ENCODE assay signal across 9 cellular contexts in genomic region chr22:49983148-49984042, GRCh38. TPM values are rescaled to one million over a fixed set of nuclear protein-coding genes. Genes with fewer than 3 reads are reported as not detected.
DNase-seq lines count a peak whose midpoint lies in the region; ATAC-seq and TF ChIP-seq lines count a peak whose summit lies in the region.
"Had no signal": no experiment of that assay in that cellular context is flagged by ENCODE, and none has a peak within 500 bp of the region (broad histone marks: within the 10 kb centered on the region; RNA-seq: fewer than 3 reads in every experiment).

No MANE protein-coding gene starts in this region.

- DNase-seq in BJ (ENCODE audit: low read depth) (no peak), endothelial cell (ENCODE audit: low spot score) (no peak), neural crest cell (ENCODE audit: low read depth, low spot score) (no peak), NCI-H2029 treated with DMSO at 0.1 percent for 48 hours (lab: John Stamatoyannopoulos, UW) (no peak), NCI-H1105 (lab: John Stamatoyannopoulos, UW) (no peak), OCI-M2 (lab: John Stamatoyannopoulos, UW; ENCODE audit: unreplicated experiment) (no peak)

- H3K36me3 Mint-ChIP-seq in endothelial cell (ENCODE audit: low read depth, unreplicated experiment) = peaks cover 8% of the 10 kb centered on the region
- H3K36me3 Mint-ChIP-seq in neural crest cell (ENCODE audit: low read depth) = peaks cover 13% of the 10 kb centered on the region

- peaks cover 8% of the 10 kb centered on the region for H3K9me3 Mint-ChIP-seq in endothelial cell (ENCODE audit: unreplicated experiment)
- H3K9me3 Mint-ChIP-seq in neural crest cell = peaks cover 19% of the 10 kb centered on the region

- peak overlapping the region; percentile 8; the same call in 1 of the 2 replicates for H3K4me3 ChIP-seq in BJ (ENCODE audit: low read depth, low read length)

- H3K27ac Mint-ChIP-seq in endothelial cell (ENCODE audit: unreplicated experiment) (no peak overlapping the region), neural crest cell (ENCODE audit: unreplicated experiment) (no peak overlapping the region)

- TF ChIP-seq CTCF in BJ (IDR thresholded peaks at IDR 0.05; ENCODE audit: insufficient read depth, low read depth, low read length) (peak; percentile 48), LNCAP (IDR thresholded peaks at IDR 0.05) (peak; percentile 10; the same call in 1 of the 2 replicates), endothelial cell (IDR thresholded peaks at IDR 0.05; ENCODE audit: unreplicated experiment) (peak; percentile 68), neural crest cell (conservative IDR thresholded peaks at IDR 0.05) (peak; percentile 59)

- peaks cover 10% of the 10 kb centered on the region for H3K27me3 Mint-ChIP-seq in endothelial cell (ENCODE audit: unreplicated experiment)
- peaks cover 65% of the 10 kb centered on the region for H3K27me3 Mint-ChIP-seq in neural crest cell (ENCODE audit: low read depth)

- H3K4me1 Mint-ChIP-seq in endothelial cell (ENCODE audit: unreplicated experiment) = peaks cover 3% of the 10 kb centered on the region
- H3K4me1 Mint-ChIP-seq in neural crest cell = peaks cover 4% of the 10 kb centered on the region

- no peak for ATAC-seq in HG02588 (IDR thresholded peaks at IDR 0.05; ENCODE audit: unreplicated experiment)

- POLR2A ChIA-PET in BJ (lab: Charles Lee) = no interaction called here

- H3K4me3 Mint-ChIP-seq in endothelial cell (ENCODE audit: unreplicated experiment) (no peak overlapping the region), neural crest cell (no peak overlapping the region)

- H3K36me3 ChIP-seq in BJ (ENCODE audit: control insufficient read depth, insufficient read depth, low read length) = no peaks in the 10 kb centered on the region

- H3K27me3 ChIP-seq in BJ (ENCODE audit: control insufficient read depth, insufficient read depth, low read length) = peaks cover 10% of the 10 kb centered on the region

- CTCF ChIA-PET in BJ (lab: Yijun Ruan, JAX) = interaction anchor here (1.1 to 3.3 kb wide), 7 partner anchors 10 to 134 kb away, joined by 3 to 25 read pairs (median 3); no protein-coding TSS in a partner anchor

RNA-seq across cellular contexts. Expression of gene PIM3, which starts 22.8 kb away (rescaled TPM):
- polyA plus RNA-seq in BJ (2011; rRNA removed) = 5.8 and 8.3 TPM in 2 replicates
- polyA minus RNA-seq in BJ (2011; rRNA and poly(A)+ RNA removed) = 2.2 and 2.5 TPM in 2 replicates
- total RNA-seq in endothelial cell (ENCODE audit: unreplicated experiment) = 112 TPM
- total RNA-seq in neural crest cell = 29.9 and 31.0 TPM in 2 replicates

RNA-seq across cellular contexts. Expression of gene IL17REL, which starts 29.2 kb away (rescaled TPM):
- polyA plus RNA-seq in BJ (2011; rRNA removed) = not detected in 2 replicates
- polyA minus RNA-seq in BJ (2011; rRNA and poly(A)+ RNA removed) = not detected in 2 replicates
- total RNA-seq in endothelial cell (ENCODE audit: unreplicated experiment) (0.15 TPM), neural crest cell (0.07 TPM in 1 of 2 replicates, not detected in the other)
- total RNA-seq: HT1080 had no signal

Comparison
In these comparisons a context has a peak if more than half of its experiments do, and no peak if none do; other contexts are left out.
1. CTCF ChIP-seq: peak in every context shown above with its lines; median percentile 68 in endothelial cell; 59 in neural crest cell; 48 in BJ; 10 in LNCAP.